ENCODE assay signal across 1 cellular context in the genomic region with DNA sequence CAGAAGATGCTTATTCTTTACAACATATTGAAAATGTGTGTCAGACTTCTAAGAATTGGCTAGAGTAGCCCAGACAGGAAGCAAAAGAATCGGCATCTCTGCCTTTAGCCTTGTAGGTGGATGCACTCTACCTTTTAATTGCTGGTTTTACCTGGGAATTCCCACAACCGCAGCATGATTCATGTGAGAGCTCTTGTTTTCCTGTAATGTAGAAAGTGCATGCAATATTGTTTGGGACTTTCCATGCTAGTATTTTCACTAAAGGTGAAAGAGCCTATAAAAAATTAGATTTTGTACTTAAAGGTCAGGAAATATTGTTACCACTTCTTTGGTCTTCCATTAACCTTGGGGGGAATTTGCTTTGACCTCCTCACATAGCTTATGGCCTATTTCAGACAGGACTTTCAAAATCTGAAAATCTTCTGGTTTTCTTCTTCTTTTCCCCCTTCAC.
TF ChIP-seq lines count a peak whose summit lies in the region.

No MANE protein-coding gene starts in this region.

TF ChIP-seq in GM23338, 12 proteins besides CTCF, POLR2A, EP300 and RAD21 (continued from another document):
- no peak for TF ChIP-seq JUNB (IDR thresholded peaks at IDR 0.05; ENCODE audit: unreplicated experiment)
- TF ChIP-seq, protein P1, sequence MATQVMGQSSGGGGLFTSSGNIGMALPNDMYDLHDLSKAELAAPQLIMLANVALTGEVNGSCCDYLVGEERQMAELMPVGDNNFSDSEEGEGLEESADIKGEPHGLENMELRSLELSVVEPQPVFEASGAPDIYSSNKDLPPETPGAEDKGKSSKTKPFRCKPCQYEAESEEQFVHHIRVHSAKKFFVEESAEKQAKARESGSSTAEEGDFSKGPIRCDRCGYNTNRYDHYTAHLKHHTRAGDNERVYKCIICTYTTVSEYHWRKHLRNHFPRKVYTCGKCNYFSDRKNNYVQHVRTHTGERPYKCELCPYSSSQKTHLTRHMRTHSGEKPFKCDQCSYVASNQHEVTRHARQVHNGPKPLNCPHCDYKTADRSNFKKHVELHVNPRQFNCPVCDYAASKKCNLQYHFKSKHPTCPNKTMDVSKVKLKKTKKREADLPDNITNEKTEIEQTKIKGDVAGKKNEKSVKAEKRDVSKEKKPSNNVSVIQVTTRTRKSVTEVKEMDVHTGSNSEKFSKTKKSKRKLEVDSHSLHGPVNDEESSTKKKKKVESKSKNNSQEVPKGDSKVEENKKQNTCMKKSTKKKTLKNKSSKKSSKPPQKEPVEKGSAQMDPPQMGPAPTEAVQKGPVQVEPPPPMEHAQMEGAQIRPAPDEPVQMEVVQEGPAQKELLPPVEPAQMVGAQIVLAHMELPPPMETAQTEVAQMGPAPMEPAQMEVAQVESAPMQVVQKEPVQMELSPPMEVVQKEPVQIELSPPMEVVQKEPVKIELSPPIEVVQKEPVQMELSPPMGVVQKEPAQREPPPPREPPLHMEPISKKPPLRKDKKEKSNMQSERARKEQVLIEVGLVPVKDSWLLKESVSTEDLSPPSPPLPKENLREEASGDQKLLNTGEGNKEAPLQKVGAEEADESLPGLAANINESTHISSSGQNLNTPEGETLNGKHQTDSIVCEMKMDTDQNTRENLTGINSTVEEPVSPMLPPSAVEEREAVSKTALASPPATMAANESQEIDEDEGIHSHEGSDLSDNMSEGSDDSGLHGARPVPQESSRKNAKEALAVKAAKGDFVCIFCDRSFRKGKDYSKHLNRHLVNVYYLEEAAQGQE (IDR thresholded peaks at IDR 0.05; ENCODE audit: unreplicated experiment) = no peak
- TF ChIP-seq ZNF114 (CRISPR knock-in tag; IDR thresholded peaks at IDR 0.05) = no peak
- no peak for TF ChIP-seq STAT1 (IDR thresholded peaks at IDR 0.05; ENCODE audit: unreplicated experiment)
